9 cellular contexts compared by ENCODE assay signal in genomic region chr1:86154581-86155060, GRCh38. TPM values are rescaled to one million over a fixed set of nuclear protein-coding genes. Genes with fewer than 3 reads are reported as not detected.
A peak's percentile ranks its signal among the peaks of the same experiment; 100 is the strongest.
DNase-seq lines count a peak whose midpoint lies in the region; ATAC-seq, FAIRE-seq and TF ChIP-seq lines count a peak whose summit lies in the region.
"Had no signal": no experiment of that assay in that cellular context is flagged by ENCODE, and none has a peak within 500 bp of the region (broad histone marks: within the 10 kb centered on the region; RNA-seq: fewer than 3 reads in every experiment).

No MANE protein-coding gene starts in this region.

- BruUV-seq in HepG2 (replicated peaks; lab: Mats Ljungman, UMichigan): no TSS peak

- no peaks in the 10 kb centered on the region for H4K20me1 ChIP-seq in H1 (replicated peaks in 1 of 2; ENCODE audit: control insufficient read depth in 1 of 2, insufficient read depth in 2 of 2, low read length in 2 of 2)
- no peaks in the 10 kb centered on the region for H4K20me1 ChIP-seq in HepG2 (ENCODE audit: insufficient read depth, low read length)

- H3K4me3 ChIP-seq in MG63: no peak overlapping the region
- peak overlapping the region; percentile 28 to 65 (median 40); a peak in 7 of 8 replicates for H3K4me3 ChIP-seq in H1 (ENCODE audit: extremely low read depth in 1 of 4, insufficient read depth in 2 of 4, low read depth in 3 of 4, low read length in 4 of 4)
- no peak overlapping the region for H3K4me3 ChIP-seq in HepG2 (replicated peaks in 1 of 3; ENCODE audit: insufficient read depth in 1 of 3, low read depth in 2 of 3, low read length in 3 of 3)
- H3K4me3 ChIP-seq in urinary bladder (ENCODE audit: low read depth, low read length): peak overlapping the region; percentile 19

- in situ Hi-C loops in HepG2 (cut with HindIII; ENCODE audit: extremely low pct_ligation_motif_present, low pct_unique_long_range_greater_than_20kb) (no loop called here), GM13977 (cut with MboI; ENCODE audit: low pct_unique_long_range_greater_than_20kb, low sequenced_read_pairs, unreplicated experiment) (no loop called here)

- H4K8ac ChIP-seq in H1 (ENCODE audit: extremely low read depth, insufficient read depth, low read length): peak overlapping the region; percentile 58; the same call in 1 of the 2 replicates

- H2AFZ ChIP-seq in H1 (ENCODE audit: low read length) (peak overlapping the region; percentile 81; the same call in 1 of the 2 replicates), HepG2 (ENCODE audit: low read length) (no peak overlapping the region)

- TF ChIP-seq CTCF in H1 (IDR thresholded peaks at IDR 0.05; ENCODE audit: control extremely low read depth in 1 of 3, insufficient read depth in 1 of 3, low read depth in 1 of 3, low read length in 3 of 3) (no peak), HepG2 (CRISPR knock-in tag; IDR thresholded peaks at IDR 0.05) (no peak), GM13977 (IDR thresholded peaks at IDR 0.05; ENCODE audit: extremely low read depth, insufficient read depth, missing control alignments) (no peak)

- no peak overlapping the region for H3K23ac ChIP-seq in H1 (ENCODE audit: insufficient read length)

- no peaks in the 10 kb centered on the region for H3K9me3 ChIP-seq in MG63
- no peaks in the 10 kb centered on the region; a peak in 1 of 4 replicates for H3K9me3 ChIP-seq in H1 (ENCODE audit: insufficient read depth in 2 of 2, low read depth in 1 of 2, low read length in 1 of 2)
- no peaks in the 10 kb centered on the region for H3K9me3 ChIP-seq in HepG2 (ENCODE audit: low read length)

- no peak overlapping the region for H2AK5ac ChIP-seq in H1 (ENCODE audit: low read depth, low read length)

- H3K79me2 ChIP-seq in H1 (ENCODE audit: control insufficient read depth in 1 of 2, insufficient read depth in 2 of 2, low read length in 2 of 2): no peaks in the 10 kb centered on the region
- H3K79me2 ChIP-seq in HepG2 (ENCODE audit: insufficient read depth, low read length): no peaks in the 10 kb centered on the region

- no peak overlapping the region for H3K27ac ChIP-seq in H1 (ENCODE audit: low read depth, low read length)
- no peak overlapping the region for H3K27ac ChIP-seq in HepG2 (ENCODE audit: extremely low read length, insufficient read depth, low read length)
- H3K27ac ChIP-seq in urinary bladder (ENCODE audit: low read depth): no peak overlapping the region

- peaks cover 19% of the 10 kb centered on the region for H3K23me2 ChIP-seq in H1 (ENCODE audit: low read depth, low read length)

- TF ChIP-seq POLR2A in H1 (IDR thresholded peaks at IDR 0.05; ENCODE audit: control extremely low read depth in 1 of 2, low read depth in 2 of 2, low read length in 2 of 2): no peak
- no peak for TF ChIP-seq POLR2A in HepG2 (IDR thresholded peaks at IDR 0.05; ENCODE audit: insufficient read depth in 1 of 2, low read depth in 2 of 2, low read length in 2 of 2)

- H3K27me3 ChIP-seq in MG63: no peaks in the 10 kb centered on the region
- peaks cover 18 to 38% (median 32%) of the 10 kb centered on the region in 4 experiments for H3K27me3 ChIP-seq in H1 (replicated peaks in 1 of 4; ENCODE audit: control insufficient read depth in 3 of 4, extremely low read depth in 1 of 4, insufficient read depth in 3 of 4, low read length in 3 of 4)
- H3K27me3 ChIP-seq in HepG2 (ENCODE audit: control insufficient read depth in 1 of 2, insufficient read depth in 2 of 2, low read length in 2 of 2): peaks cover 0 to 24% of the 10 kb centered on the region in 2 experiments; a peak in 2 of 5 replicates

- H2BK120ac ChIP-seq in H1 (replicated peaks; ENCODE audit: low read depth, low read length): no peak overlapping the region

- H3K4me1 ChIP-seq in H1 (replicated peaks in 1 of 4; ENCODE audit: control insufficient read depth in 3 of 4, insufficient read depth in 4 of 4, low read length in 3 of 4): peaks cover 0 to 17% (median 12%) of the 10 kb centered on the region in 4 experiments; a peak in 6 of 7 replicates
- H3K4me1 ChIP-seq in HepG2 (ENCODE audit: insufficient read depth, low read length): no peaks in the 10 kb centered on the region
- no peaks in the 10 kb centered on the region for H3K4me1 ChIP-seq in urinary bladder (ENCODE audit: insufficient read depth)

- H3K56ac ChIP-seq in H1 (replicated peaks; ENCODE audit: insufficient read length, low read depth, low read length): no peak overlapping the region

- H2BK15ac ChIP-seq in H1 (ENCODE audit: low read length): no peak overlapping the region

- 17% methylated on average over 21 of the region's 21 CpGs; no CpG with 5 or more reads in 1 of the 2 experiments for WGBS in H1 (ENCODE audit: extremely low coverage in 1 of 2, insufficient coverage in 1 of 2, insufficient read length in 1 of 2, insufficient replicate concordance in 2 of 2, low coverage in 1 of 2, low lambda C conversion rate in 2 of 2, missing lambda C conversion rate in 1 of 2), 2 experiments
- WGBS in HepG2 (ENCODE audit: low lambda C conversion rate): 29% methylated on average over 10 of the region's 21 CpGs
- WGBS in urinary bladder: 52% methylated on average over 21 of the region's 21 CpGs

- H3K9ac ChIP-seq in H1 (replicated peaks in 1 of 4; ENCODE audit: extremely low read depth in 1 of 4, low read depth in 3 of 4, low read length in 3 of 4) (no peak overlapping the region), HepG2 (ENCODE audit: insufficient read depth, low read depth, low read length) (no peak overlapping the region)

- TF ChIP-seq RAD21 in H1 (IDR thresholded peaks at IDR 0.05 in 1 of 2, conservative IDR thresholded peaks at IDR 0.05 in 1 of 2; ENCODE audit: low read depth in 2 of 2, low read length in 2 of 2) (no peak), HepG2 (CRISPR knock-in tag; IDR thresholded peaks at IDR 0.05) (no peak)

- H4K91ac ChIP-seq in H1 (replicated peaks; ENCODE audit: insufficient read length, low read length): no peak overlapping the region

- H3K4ac ChIP-seq in H1 (replicated peaks; ENCODE audit: insufficient read length, low read depth, low read length): no peak overlapping the region

- H3K18ac ChIP-seq in H1 (ENCODE audit: extremely low read depth, low read length): no peak overlapping the region

- no peak overlapping the region for H4K5ac ChIP-seq in H1 (ENCODE audit: insufficient read length, low read depth, low read length)

- H3K14ac ChIP-seq in H1 (ENCODE audit: insufficient read length): no peak overlapping the region

- no peaks in the 10 kb centered on the region for H3K79me1 ChIP-seq in H1 (ENCODE audit: low read depth, low read length)

- DNase-seq in MG63 (peak; percentile 38), H1 (ENCODE audit: low read depth in 1 of 2, low spot score in 2 of 2) (peak in 1 of 2 experiments; percentile 63), HepG2 (ENCODE audit: low spot score) (no peak), DMS114 treated with DMSO at 0.1 percent for 48 hours (lab: John Stamatoyannopoulos, UW; ENCODE audit: unreplicated experiment) (no peak), GM13977 (ENCODE audit: low spot score) (no peak)
- DNase-seq: foreskin melanocyte, NCI-H524 treated with DMSO at 0.1 percent for 48 hours had no signal

- POLR2A ChIA-PET in H1 (lab: Charles Lee; ENCODE audit: partially characterized antibody) (no interaction called here), HepG2 (lab: Yijun Ruan, JAX) (no interaction called here)

- no peak overlapping the region for H2BK5ac ChIP-seq in H1 (ENCODE audit: low read depth, low read length)

- CTCF ChIA-PET in H1 (lab: Charles Lee; ENCODE audit: partially characterized antibody): interaction anchor here (0.6 kb wide), 1 partner anchor 40 kb away, joined by 3 read pairs; no protein-coding TSS in a partner anchor
- CTCF ChIA-PET in HepG2 (lab: Yijun Ruan, JAX; ENCODE audit: low intra/inter-chr PET ratio, low total read pairs): no interaction called here

- peak overlapping the region; percentile 69; the same call in 1 of the 2 replicates for H2BK12ac ChIP-seq in H1 (ENCODE audit: low read depth, low read length)

- peak; percentile 30; the same call in 2 of the 3 replicates for ATAC-seq in HepG2
- ATAC-seq in HG03108 (IDR thresholded peaks at IDR 0.05; ENCODE audit: unreplicated experiment): no peak

- TF ChIP-seq EP300 in H1 (IDR thresholded peaks at IDR 0.05; ENCODE audit: borderline replicate concordance in 1 of 2, low read depth in 2 of 2, low read length in 2 of 2): no peak
- TF ChIP-seq EP300 in HepG2 (IDR thresholded peaks at IDR 0.05; ENCODE audit: low read depth in 2 of 2, low read length in 2 of 2): no peak
- TF ChIP-seq EP300 in HepG2 (CRISPR knock-in tag; IDR thresholded peaks at IDR 0.05; ENCODE audit: borderline replicate concordance): no peak

- intact Hi-C loops in HepG2 (cut with micrococcal nuclease; ENCODE audit: unreplicated experiment): no loop called here

- no peak overlapping the region for H2BK20ac ChIP-seq in H1 (ENCODE audit: low read length)

- FAIRE-seq in H1 (lab: Jason Lieb, UNC): no peak
- FAIRE-seq in HepG2 (lab: Jason Lieb, UNC): no peak

- no peaks in the 10 kb centered on the region for H3K36me3 ChIP-seq in MG63
- H3K36me3 ChIP-seq in H1 (ENCODE audit: control insufficient read depth in 2 of 4, insufficient read depth in 4 of 4, low read length in 3 of 4): no peaks in the 10 kb centered on the region
- H3K36me3 ChIP-seq in HepG2 (replicated peaks in 1 of 2; ENCODE audit: control insufficient read depth in 1 of 2, insufficient read depth in 2 of 2, low read length in 2 of 2): no peaks in the 10 kb centered on the region
- H3K36me3 ChIP-seq in urinary bladder (ENCODE audit: insufficient read depth): no peaks in the 10 kb centered on the region

- H3K4me2 ChIP-seq in H1 (ENCODE audit: insufficient read depth in 1 of 2, low read depth in 2 of 2, low read length in 2 of 2): peak overlapping the region; percentile 86 to 98
- no peak overlapping the region for H3K4me2 ChIP-seq in HepG2 (ENCODE audit: low read depth, low read length)

RNA-seq across cellular contexts. Expression of gene COL24A1, which starts 2.0 kb away (rescaled TPM):
- not detected in 2 replicates for total RNA-seq in MG63 (2014; rRNA removed; shearing (Covaris generic); ENCODE audit: low replicate concordance)
- 0.77 and 1.1 TPM in 2 replicates for total RNA-seq in H1 (2021; fragmentation: NEBNext Ultra II Directional; extraction: Animal tissue kit (Norgen Biotek cat#: 25700))
- polyA plus RNA-seq in H1 (2011; rRNA removed) (0.23 and 0.46 TPM in 2 replicates), HepG2 (2011; rRNA removed) (0.04 and 0.07 TPM in 2 replicates), urinary bladder (5.2 TPM)
- polyA plus RNA-seq in H1 (2011; cell fraction: cytosol; rRNA removed): 0.25 TPM
- polyA plus RNA-seq in H1 (2011; cell fraction: nucleus; rRNA removed): 2.4 TPM
- 0.47 to 0.53 TPM (median 0.52 TPM) in 4 replicates for polyA plus RNA-seq in H1 (2012, experiment 1 of 2)
- polyA plus RNA-seq in H1 (2012, experiment 2 of 2): 0.07 TPM
- polyA plus RNA-seq in H1 (2013, experiment 1 of 2): 0.59 TPM
- polyA plus RNA-seq in H1 (2013, experiment 2 of 2): 0.59 TPM
- 0.44 and 0.66 TPM in 2 replicates for polyA minus RNA-seq in H1 (2011; rRNA and poly(A)+ RNA removed)
- 0.37 TPM for polyA minus RNA-seq in H1 (2011; cell fraction: cytosol; rRNA and poly(A)+ RNA removed)
- 2.6 TPM for polyA minus RNA-seq in H1 (2011; cell fraction: nucleus; rRNA and poly(A)+ RNA removed)
- total RNA-seq in HepG2 (2016; rRNA removed; fragmentation: Illumina TruSeq; extraction: Trizol) (0.07 and 0.13 TPM in 2 replicates), urinary bladder (13.7 TPM)
- 0.09 TPM in 1 of 2 replicates, not detected in the other for total RNA-seq in HepG2 (2016; cell fraction: cytosol; rRNA removed; fragmentation: Illumina TruSeq; extraction: Trizol; ENCODE audit: low read depth)
- total RNA-seq in HepG2 (2016; cell fraction: insoluble cytoplasmic fraction; rRNA removed; fragmentation: Illumina TruSeq; extraction: Trizol): 0.04 and 0.17 TPM in 2 replicates
- total RNA-seq in HepG2 (2016; cell fraction: membrane; rRNA removed; fragmentation: Illumina TruSeq; extraction: Trizol): 0.03 TPM in 1 of 2 replicates, not detected in the other
- 0.09 and 0.19 TPM in 2 replicates for total RNA-seq in HepG2 (2016; cell fraction: nucleus; rRNA removed; fragmentation: Illumina TruSeq; extraction: Trizol)
- 0.01 TPM in 2 replicates for polyA plus RNA-seq in HepG2 (2011; cell fraction: cytosol; rRNA removed)
- polyA plus RNA-seq in HepG2 (2011; cell fraction: nucleus; rRNA removed): 0.39 and 0.55 TPM in 2 replicates
- polyA plus RNA-seq in HepG2 (2012): 0.11 and 0.27 TPM in 2 replicates
- polyA plus RNA-seq in HepG2 (2016; cell fraction: cytosol; fragmentation: Illumina TruSeq; extraction: Trizol; ENCODE audit: low read depth): not detected in 2 replicates
- 0.05 and 0.23 TPM in 2 replicates for polyA plus RNA-seq in HepG2 (2016; cell fraction: insoluble cytoplasmic fraction; fragmentation: Illumina TruSeq; extraction: Trizol; ENCODE audit: low read depth)
- not detected in 2 replicates for polyA plus RNA-seq in HepG2 (2016; cell fraction: membrane; fragmentation: Illumina TruSeq; extraction: Trizol; ENCODE audit: low read depth)
- 0.40 and 0.52 TPM in 2 replicates for polyA plus RNA-seq in HepG2 (2016; cell fraction: nucleus; fragmentation: Illumina TruSeq; extraction: Trizol; ENCODE audit: insufficient read depth, low read depth)
- polyA minus RNA-seq in HepG2 (2011; rRNA and poly(A)+ RNA removed; ENCODE audit: low replicate concordance): not detected in 2 replicates
- polyA minus RNA-seq in HepG2 (2011; cell fraction: cytosol; rRNA and poly(A)+ RNA removed): not detected in 2 replicates
- 0.13 and 0.25 TPM in 2 replicates for polyA minus RNA-seq in HepG2 (2011; cell fraction: nucleus; rRNA and poly(A)+ RNA removed)

Comparison
In these comparisons a context has a peak if more than half of its experiments do, and no peak if none do; other contexts are left out.
1. H3K4me3 ChIP-seq: peak in H1 (4 of 4) and urinary bladder (single experiment); none in MG63 (single experiment) and HepG2 (0 of 3).